Comparison of ENCODE assay signal across 1 cellular context in the genomic region with DNA sequence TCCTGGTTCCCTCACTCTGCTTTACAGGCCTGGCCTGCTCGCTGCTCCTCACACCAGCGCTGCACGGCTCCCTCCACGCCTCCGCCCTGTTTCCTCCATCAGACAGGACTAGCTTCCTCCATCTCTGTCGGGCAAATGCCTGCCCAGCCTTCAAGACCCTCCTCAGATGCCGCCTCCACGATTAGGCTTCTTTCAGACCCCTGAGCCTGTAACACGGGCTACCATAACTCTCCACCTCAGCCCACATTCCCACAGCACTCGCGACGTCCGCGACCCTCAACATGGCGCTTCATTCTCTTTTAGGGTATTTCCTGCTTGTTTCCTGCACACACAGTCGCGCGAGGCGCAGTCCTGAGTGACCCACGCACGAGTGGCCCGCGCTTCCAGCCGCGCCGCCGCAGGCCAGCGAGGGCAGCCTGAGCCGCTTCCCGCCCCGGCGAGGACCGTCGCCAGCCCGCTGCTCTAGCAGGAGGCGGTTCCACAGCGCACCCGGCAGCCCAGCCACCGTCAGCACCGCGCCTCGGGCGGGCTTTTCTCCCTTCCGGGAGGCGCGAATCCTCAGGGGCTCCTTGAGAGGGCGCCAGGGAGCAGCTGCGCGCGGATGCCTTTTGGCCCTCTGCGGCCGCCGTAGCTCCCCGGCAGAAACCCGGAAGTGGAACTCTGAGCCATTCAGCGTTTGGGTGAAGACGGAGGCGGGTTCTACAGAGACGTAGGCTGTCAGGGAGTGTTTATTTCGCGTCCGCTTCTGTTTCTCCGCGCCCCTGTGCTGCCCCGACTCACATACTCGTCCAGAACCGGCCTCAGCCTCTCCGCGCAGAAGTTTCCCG.
TF ChIP-seq lines count a peak whose summit lies in the region.

Gene FRG1, plus strand, starts transcription at position 695 of the 827 bp plus-strand sequence. CDS start 138 bp downstream, outside the sequence.

TF ChIP-seq in K562, 482 proteins besides CTCF, POLR2A, EP300 and RAD21 (continued from another document and continues in another):
- TF ChIP-seq AFF4 (CRISPR knock-in tag; IDR thresholded peaks at IDR 0.05) (peak; percentile 86), ZNF76 (CRISPR knock-in tag; IDR thresholded peaks at IDR 0.05; ENCODE audit: borderline replicate concordance) (no peak), FOXP1 (CRISPR knock-in tag; IDR thresholded peaks at IDR 0.05) (peak; percentile 85; the same call in 1 of the 2 replicates), SETDB1 (IDR thresholded peaks at IDR 0.05; ENCODE audit: low read length) (no peak), ZNF431 (CRISPR knock-in tag; IDR thresholded peaks at IDR 0.05) (peak; percentile 71), U2AF2 (optimal IDR thresholded peaks at IDR 0.05; ENCODE audit: low read depth, low read length) (no peak), ZNF217 (CRISPR knock-in tag; IDR thresholded peaks at IDR 0.05) (no peak), XRCC4 (IDR thresholded peaks at IDR 0.05; ENCODE audit: extremely low read depth, insufficient read depth, insufficient read length) (no peak), NFIC (IDR thresholded peaks at IDR 0.05) (peak; percentile 64), MIER1 (IDR thresholded peaks at IDR 0.05; ENCODE audit: low read depth) (no peak), FOXK1 (CRISPR knock-in tag; IDR thresholded peaks at IDR 0.05; ENCODE audit: borderline replicate concordance) (peak; percentile 91), SRSF3 (IDR thresholded peaks at IDR 0.05; ENCODE audit: insufficient read depth, low read length) (no peak), STAG1 (CRISPR knock-in tag; IDR thresholded peaks at IDR 0.05; ENCODE audit: borderline replicate concordance) (no peak), HDAC6 (IDR thresholded peaks at IDR 0.05; ENCODE audit: low read depth, low read length) (no peak), GATA2 (CRISPR knock-in tag; IDR thresholded peaks at IDR 0.05) (no peak), FOXJ2 (tag; IDR thresholded peaks at IDR 0.05) (peak; percentile 62), ZEB2 (IDR thresholded peaks at IDR 0.05) (no peak), MYBL2 (IDR thresholded peaks at IDR 0.05; ENCODE audit: low read depth) (no peak), MYBL2 (CRISPR knock-in tag; IDR thresholded peaks at IDR 0.05; ENCODE audit: borderline replicate concordance) (no peak), PRMT5 (CRISPR knock-in tag; IDR thresholded peaks at IDR 0.05) (no peak), E4F1 (CRISPR knock-in tag; IDR thresholded peaks at IDR 0.05; ENCODE audit: borderline replicate concordance) (no peak), ZNF449 (CRISPR knock-in tag; IDR thresholded peaks at IDR 0.05) (peak; percentile 87; the same call in 1 of the 2 replicates), ZNF436 (CRISPR knock-in tag; IDR thresholded peaks at IDR 0.05) (no peak), SRSF9 (IDR thresholded peaks at IDR 0.05; ENCODE audit: borderline replicate concordance, low read depth, low read length) (no peak), ELK1 (CRISPR knock-in tag; IDR thresholded peaks at IDR 0.05) (no peak), IRF9 (tag; IDR thresholded peaks at IDR 0.05) (no peak), RB1 (IDR thresholded peaks at IDR 0.05; ENCODE audit: low read depth) (peak; percentile 100), NCOA4 (IDR thresholded peaks at IDR 0.05; ENCODE audit: partially characterized antibody) (no peak), HMG20A (CRISPR knock-in tag; conservative IDR thresholded peaks at IDR 0.05) (no peak), DDX20 (tag; IDR thresholded peaks at IDR 0.05; ENCODE audit: low read depth) (no peak), TFAM (CRISPR knock-in tag; conservative IDR thresholded peaks at IDR 0.05) (no peak), MAZ (CRISPR knock-in tag; conservative IDR thresholded peaks at IDR 0.05 in 1 of 2, IDR thresholded peaks at IDR 0.05 in 1 of 2) (peak; percentile 67 to 85), SIX5 (IDR thresholded peaks at IDR 0.05; ENCODE audit: borderline replicate concordance in 1 of 2, insufficient read depth in 1 of 2, low read depth in 1 of 2, low read length in 2 of 2) (peak in 1 of 2 experiments; percentile 23; a peak in 1 of 4 replicates), ZNF41 (CRISPR knock-in tag; conservative IDR thresholded peaks at IDR 0.05) (no peak), HEY1 (CRISPR knock-in tag; IDR thresholded peaks at IDR 0.05; ENCODE audit: borderline replicate concordance) (no peak), MEF2A (IDR thresholded peaks at IDR 0.05; ENCODE audit: control insufficient read depth, low read depth, low read length) (0 out of 2 replicates have a peak, but pooled peaks have one; percentile 12), NR4A1 (CRISPR knock-in tag; IDR thresholded peaks at IDR 0.05) (no peak), NR4A1 (tag; IDR thresholded peaks at IDR 0.05) (no peak), ZFP36 (IDR thresholded peaks at IDR 0.05; ENCODE audit: low read depth, low read length, partially characterized antibody) (no peak), TSC22D4 (tag; IDR thresholded peaks at IDR 0.05) (no peak), ETV6 (IDR thresholded peaks at IDR 0.05; ENCODE audit: borderline replicate concordance in 1 of 2, low read depth in 2 of 2, low read length in 1 of 2) (no peak), ETV6 (CRISPR knock-in tag; IDR thresholded peaks at IDR 0.05; ENCODE audit: borderline replicate concordance) (0 out of 2 replicates have a peak, but pooled peaks have one; percentile 84), ZNF589 (CRISPR knock-in tag; IDR thresholded peaks at IDR 0.05; ENCODE audit: low read depth) (peak; percentile 45; the same call in 1 of the 2 replicates), PURB (CRISPR knock-in tag; IDR thresholded peaks at IDR 0.05; ENCODE audit: low read depth) (no peak), ZFPM2 (CRISPR knock-in tag; IDR thresholded peaks at IDR 0.05) (no peak), SMAD3 (CRISPR knock-in tag; conservative IDR thresholded peaks at IDR 0.05) (no peak), ZSCAN32 (CRISPR knock-in tag; IDR thresholded peaks at IDR 0.05) (no peak), PCBP2 (IDR thresholded peaks at IDR 0.05; ENCODE audit: low read depth, low read length, poor library complexity, severe bottlenecking) (no peak)
- TF ChIP-seq, protein P1, sequence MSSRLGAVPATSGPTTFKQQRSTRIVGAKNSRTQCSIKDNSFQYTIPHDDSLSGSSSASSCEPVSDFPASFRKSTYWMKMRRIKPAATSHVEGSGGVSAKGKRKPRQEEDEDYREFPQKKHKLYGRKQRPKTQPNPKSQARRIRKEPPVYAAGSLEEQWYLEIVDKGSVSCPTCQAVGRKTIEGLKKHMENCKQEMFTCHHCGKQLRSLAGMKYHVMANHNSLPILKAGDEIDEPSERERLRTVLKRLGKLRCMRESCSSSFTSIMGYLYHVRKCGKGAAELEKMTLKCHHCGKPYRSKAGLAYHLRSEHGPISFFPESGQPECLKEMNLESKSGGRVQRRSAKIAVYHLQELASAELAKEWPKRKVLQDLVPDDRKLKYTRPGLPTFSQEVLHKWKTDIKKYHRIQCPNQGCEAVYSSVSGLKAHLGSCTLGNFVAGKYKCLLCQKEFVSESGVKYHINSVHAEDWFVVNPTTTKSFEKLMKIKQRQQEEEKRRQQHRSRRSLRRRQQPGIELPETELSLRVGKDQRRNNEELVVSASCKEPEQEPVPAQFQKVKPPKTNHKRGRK (tag; IDR thresholded peaks at IDR 0.05): no peak
- TF ChIP-seq, protein P2, sequence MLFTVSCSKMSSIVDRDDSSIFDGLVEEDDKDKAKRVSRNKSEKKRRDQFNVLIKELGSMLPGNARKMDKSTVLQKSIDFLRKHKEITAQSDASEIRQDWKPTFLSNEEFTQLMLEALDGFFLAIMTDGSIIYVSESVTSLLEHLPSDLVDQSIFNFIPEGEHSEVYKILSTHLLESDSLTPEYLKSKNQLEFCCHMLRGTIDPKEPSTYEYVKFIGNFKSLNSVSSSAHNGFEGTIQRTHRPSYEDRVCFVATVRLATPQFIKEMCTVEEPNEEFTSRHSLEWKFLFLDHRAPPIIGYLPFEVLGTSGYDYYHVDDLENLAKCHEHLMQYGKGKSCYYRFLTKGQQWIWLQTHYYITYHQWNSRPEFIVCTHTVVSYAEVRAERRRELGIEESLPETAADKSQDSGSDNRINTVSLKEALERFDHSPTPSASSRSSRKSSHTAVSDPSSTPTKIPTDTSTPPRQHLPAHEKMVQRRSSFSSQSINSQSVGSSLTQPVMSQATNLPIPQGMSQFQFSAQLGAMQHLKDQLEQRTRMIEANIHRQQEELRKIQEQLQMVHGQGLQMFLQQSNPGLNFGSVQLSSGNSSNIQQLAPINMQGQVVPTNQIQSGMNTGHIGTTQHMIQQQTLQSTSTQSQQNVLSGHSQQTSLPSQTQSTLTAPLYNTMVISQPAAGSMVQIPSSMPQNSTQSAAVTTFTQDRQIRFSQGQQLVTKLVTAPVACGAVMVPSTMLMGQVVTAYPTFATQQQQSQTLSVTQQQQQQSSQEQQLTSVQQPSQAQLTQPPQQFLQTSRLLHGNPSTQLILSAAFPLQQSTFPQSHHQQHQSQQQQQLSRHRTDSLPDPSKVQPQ (CRISPR knock-in tag; IDR thresholded peaks at IDR 0.05; ENCODE audit: borderline replicate concordance): no peak
